1 cellular context compared by ENCODE assay signal in the genomic region with DNA sequence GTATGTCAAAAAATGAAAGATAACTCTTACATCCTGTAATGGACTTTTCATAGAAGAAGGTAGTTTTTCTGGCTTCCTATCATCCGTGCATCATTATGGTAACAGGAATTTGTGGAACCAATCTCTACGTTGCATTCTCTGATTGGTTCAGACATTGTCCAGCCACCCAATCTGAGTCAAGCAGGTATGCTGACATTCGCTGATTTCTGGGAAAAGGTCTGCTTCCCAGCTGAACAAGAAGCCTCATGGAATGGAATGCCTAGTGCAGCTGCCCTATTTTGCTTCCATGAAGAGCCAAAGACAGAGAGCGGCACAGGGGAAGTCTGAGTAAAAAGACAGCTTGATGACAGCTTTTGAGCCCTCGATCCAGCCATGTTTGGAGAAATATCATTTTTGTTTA.
TF ChIP-seq lines count a peak whose summit lies in the region.

No MANE protein-coding gene starts in this region.

TF ChIP-seq in WTC11, 78 proteins besides CTCF, POLR2A, EP300 and RAD21 (continued from another document):
- TF ChIP-seq, protein P1, sequence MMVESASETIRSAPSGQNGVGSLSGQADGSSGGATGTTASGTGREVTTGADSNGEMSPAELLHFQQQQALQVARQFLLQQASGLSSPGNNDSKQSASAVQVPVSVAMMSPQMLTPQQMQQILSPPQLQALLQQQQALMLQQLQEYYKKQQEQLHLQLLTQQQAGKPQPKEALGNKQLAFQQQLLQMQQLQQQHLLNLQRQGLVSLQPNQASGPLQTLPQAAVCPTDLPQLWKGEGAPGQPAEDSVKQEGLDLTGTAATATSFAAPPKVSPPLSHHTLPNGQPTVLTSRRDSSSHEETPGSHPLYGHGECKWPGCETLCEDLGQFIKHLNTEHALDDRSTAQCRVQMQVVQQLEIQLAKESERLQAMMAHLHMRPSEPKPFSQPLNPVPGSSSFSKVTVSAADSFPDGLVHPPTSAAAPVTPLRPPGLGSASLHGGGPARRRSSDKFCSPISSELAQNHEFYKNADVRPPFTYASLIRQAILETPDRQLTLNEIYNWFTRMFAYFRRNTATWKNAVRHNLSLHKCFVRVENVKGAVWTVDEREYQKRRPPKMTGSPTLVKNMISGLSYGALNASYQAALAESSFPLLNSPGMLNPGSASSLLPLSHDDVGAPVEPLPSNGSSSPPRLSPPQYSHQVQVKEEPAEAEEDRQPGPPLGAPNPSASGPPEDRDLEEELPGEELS (CRISPR knock-in tag; IDR thresholded peaks at IDR 0.05), result no peak
- TF ChIP-seq FOXK1 (CRISPR knock-in tag; IDR thresholded peaks at IDR 0.05), result no peak
- no peak for TF ChIP-seq SMAD3 (CRISPR knock-in tag; IDR thresholded peaks at IDR 0.05; ENCODE audit: borderline replicate concordance)
- TF ChIP-seq TEAD1 (CRISPR knock-in tag; IDR thresholded peaks at IDR 0.05), result no peak
- TF ChIP-seq, protein P2, sequence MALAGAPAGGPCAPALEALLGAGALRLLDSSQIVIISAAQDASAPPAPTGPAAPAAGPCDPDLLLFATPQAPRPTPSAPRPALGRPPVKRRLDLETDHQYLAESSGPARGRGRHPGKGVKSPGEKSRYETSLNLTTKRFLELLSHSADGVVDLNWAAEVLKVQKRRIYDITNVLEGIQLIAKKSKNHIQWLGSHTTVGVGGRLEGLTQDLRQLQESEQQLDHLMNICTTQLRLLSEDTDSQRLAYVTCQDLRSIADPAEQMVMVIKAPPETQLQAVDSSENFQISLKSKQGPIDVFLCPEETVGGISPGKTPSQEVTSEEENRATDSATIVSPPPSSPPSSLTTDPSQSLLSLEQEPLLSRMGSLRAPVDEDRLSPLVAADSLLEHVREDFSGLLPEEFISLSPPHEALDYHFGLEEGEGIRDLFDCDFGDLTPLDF (CRISPR knock-in tag; IDR thresholded peaks at IDR 0.05), result no peak
- TF ChIP-seq, protein P3, sequence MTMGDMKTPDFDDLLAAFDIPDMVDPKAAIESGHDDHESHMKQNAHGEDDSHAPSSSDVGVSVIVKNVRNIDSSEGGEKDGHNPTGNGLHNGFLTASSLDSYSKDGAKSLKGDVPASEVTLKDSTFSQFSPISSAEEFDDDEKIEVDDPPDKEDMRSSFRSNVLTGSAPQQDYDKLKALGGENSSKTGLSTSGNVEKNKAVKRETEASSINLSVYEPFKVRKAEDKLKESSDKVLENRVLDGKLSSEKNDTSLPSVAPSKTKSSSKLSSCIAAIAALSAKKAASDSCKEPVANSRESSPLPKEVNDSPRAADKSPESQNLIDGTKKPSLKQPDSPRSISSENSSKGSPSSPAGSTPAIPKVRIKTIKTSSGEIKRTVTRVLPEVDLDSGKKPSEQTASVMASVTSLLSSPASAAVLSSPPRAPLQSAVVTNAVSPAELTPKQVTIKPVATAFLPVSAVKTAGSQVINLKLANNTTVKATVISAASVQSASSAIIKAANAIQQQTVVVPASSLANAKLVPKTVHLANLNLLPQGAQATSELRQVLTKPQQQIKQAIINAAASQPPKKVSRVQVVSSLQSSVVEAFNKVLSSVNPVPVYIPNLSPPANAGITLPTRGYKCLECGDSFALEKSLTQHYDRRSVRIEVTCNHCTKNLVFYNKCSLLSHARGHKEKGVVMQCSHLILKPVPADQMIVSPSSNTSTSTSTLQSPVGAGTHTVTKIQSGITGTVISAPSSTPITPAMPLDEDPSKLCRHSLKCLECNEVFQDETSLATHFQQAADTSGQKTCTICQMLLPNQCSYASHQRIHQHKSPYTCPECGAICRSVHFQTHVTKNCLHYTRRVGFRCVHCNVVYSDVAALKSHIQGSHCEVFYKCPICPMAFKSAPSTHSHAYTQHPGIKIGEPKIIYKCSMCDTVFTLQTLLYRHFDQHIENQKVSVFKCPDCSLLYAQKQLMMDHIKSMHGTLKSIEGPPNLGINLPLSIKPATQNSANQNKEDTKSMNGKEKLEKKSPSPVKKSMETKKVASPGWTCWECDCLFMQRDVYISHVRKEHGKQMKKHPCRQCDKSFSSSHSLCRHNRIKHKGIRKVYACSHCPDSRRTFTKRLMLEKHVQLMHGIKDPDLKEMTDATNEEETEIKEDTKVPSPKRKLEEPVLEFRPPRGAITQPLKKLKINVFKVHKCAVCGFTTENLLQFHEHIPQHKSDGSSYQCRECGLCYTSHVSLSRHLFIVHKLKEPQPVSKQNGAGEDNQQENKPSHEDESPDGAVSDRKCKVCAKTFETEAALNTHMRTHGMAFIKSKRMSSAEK (CRISPR knock-in tag; IDR thresholded peaks at IDR 0.05; ENCODE audit: borderline replicate concordance), result no peak
- no peak for TF ChIP-seq RELA (CRISPR knock-in tag; IDR thresholded peaks at IDR 0.05; ENCODE audit: borderline replicate concordance)
- TF ChIP-seq, protein P4, sequence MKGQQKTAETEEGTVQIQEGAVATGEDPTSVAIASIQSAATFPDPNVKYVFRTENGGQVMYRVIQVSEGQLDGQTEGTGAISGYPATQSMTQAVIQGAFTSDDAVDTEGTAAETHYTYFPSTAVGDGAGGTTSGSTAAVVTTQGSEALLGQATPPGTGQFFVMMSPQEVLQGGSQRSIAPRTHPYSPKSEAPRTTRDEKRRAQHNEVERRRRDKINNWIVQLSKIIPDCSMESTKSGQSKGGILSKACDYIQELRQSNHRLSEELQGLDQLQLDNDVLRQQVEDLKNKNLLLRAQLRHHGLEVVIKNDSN (CRISPR knock-in tag; IDR thresholded peaks at IDR 0.05), result no peak
- TF ChIP-seq, protein P5, sequence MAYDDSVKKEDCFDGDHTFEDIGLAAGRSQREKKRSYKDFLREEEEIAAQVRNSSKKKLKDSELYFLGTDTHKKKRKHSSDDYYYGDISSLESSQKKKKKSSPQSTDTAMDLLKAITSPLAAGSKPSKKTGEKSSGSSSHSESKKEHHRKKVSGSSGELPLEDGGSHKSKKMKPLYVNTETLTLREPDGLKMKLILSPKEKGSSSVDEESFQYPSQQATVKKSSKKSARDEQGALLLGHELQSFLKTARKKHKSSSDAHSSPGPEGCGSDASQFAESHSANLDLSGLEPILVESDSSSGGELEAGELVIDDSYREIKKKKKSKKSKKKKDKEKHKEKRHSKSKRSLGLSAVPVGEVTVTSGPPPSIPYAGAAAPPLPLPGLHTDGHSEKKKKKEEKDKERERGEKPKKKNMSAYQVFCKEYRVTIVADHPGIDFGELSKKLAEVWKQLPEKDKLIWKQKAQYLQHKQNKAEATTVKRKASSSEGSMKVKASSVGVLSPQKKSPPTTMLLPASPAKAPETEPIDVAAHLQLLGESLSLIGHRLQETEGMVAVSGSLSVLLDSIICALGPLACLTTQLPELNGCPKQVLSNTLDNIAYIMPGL (CRISPR knock-in tag; IDR thresholded peaks at IDR 0.05), result no peak
- TF ChIP-seq IRF2 (CRISPR knock-in tag; IDR thresholded peaks at IDR 0.05; ENCODE audit: borderline replicate concordance, low read depth), result no peak
- TF ChIP-seq PRRX2 (CRISPR knock-in tag; IDR thresholded peaks at IDR 0.05), result no peak
- TF ChIP-seq HMGA2 (CRISPR knock-in tag; IDR thresholded peaks at IDR 0.05), result no peak
- TF ChIP-seq, protein P6, sequence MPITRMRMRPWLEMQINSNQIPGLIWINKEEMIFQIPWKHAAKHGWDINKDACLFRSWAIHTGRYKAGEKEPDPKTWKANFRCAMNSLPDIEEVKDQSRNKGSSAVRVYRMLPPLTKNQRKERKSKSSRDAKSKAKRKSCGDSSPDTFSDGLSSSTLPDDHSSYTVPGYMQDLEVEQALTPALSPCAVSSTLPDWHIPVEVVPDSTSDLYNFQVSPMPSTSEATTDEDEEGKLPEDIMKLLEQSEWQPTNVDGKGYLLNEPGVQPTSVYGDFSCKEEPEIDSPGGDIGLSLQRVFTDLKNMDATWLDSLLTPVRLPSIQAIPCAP (CRISPR knock-in tag; IDR thresholded peaks at IDR 0.05), result no peak
- TF ChIP-seq, protein P7, sequence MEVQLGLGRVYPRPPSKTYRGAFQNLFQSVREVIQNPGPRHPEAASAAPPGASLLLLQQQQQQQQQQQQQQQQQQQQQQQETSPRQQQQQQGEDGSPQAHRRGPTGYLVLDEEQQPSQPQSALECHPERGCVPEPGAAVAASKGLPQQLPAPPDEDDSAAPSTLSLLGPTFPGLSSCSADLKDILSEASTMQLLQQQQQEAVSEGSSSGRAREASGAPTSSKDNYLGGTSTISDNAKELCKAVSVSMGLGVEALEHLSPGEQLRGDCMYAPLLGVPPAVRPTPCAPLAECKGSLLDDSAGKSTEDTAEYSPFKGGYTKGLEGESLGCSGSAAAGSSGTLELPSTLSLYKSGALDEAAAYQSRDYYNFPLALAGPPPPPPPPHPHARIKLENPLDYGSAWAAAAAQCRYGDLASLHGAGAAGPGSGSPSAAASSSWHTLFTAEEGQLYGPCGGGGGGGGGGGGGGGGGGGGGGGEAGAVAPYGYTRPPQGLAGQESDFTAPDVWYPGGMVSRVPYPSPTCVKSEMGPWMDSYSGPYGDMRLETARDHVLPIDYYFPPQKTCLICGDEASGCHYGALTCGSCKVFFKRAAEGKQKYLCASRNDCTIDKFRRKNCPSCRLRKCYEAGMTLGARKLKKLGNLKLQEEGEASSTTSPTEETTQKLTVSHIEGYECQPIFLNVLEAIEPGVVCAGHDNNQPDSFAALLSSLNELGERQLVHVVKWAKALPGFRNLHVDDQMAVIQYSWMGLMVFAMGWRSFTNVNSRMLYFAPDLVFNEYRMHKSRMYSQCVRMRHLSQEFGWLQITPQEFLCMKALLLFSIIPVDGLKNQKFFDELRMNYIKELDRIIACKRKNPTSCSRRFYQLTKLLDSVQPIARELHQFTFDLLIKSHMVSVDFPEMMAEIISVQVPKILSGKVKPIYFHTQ (CRISPR knock-in tag; IDR thresholded peaks at IDR 0.05), result no peak
- no peak for TF ChIP-seq JAZF1 (CRISPR knock-in tag; IDR thresholded peaks at IDR 0.05)
TF ChIP-seq in WTC11: peak in this region for 0.
